Comparison of ENCODE assay signal across 8 cellular contexts in genomic region chr13:30408319-30409101, GRCh38. TPM values are rescaled to one million over a fixed set of nuclear protein-coding genes. Genes with fewer than 3 reads are reported as not detected.
DNase-seq lines count a peak whose midpoint lies in the region; ATAC-seq and TF ChIP-seq lines count a peak whose summit lies in the region.

No MANE protein-coding gene starts in this region.

- H3K27me3 ChIP-seq in PC-9 (ENCODE audit: insufficient read depth, low read depth): no peaks in the 10 kb centered on the region
- H3K27me3 ChIP-seq in neural cell (ENCODE audit: insufficient read depth, low read depth, low read length): no peaks in the 10 kb centered on the region
- no peaks in the 10 kb centered on the region for H3K27me3 ChIP-seq in stomach

- H3K9me3 ChIP-seq in PC-9 (ENCODE audit: insufficient read depth, low read depth) (no peaks in the 10 kb centered on the region), neural cell (ENCODE audit: low read length) (no peaks in the 10 kb centered on the region), stomach (no peaks in the 10 kb centered on the region)

- H2AFZ ChIP-seq in PC-9: peak overlapping the region; percentile 83
- H2AFZ ChIP-seq in neural cell (ENCODE audit: low read depth, low read length): peak overlapping the region; percentile 32

- ATAC-seq in GM18909 (IDR thresholded peaks at IDR 0.05; ENCODE audit: poor library complexity, unreplicated experiment): peak; percentile 89
- peak; percentile 75 for ATAC-seq in HG03159 (IDR thresholded peaks at IDR 0.05; ENCODE audit: unreplicated experiment)

- H3K79me2 ChIP-seq in PC-9 (ENCODE audit: low read depth): no peaks in the 10 kb centered on the region
- no peaks in the 10 kb centered on the region for H3K79me2 ChIP-seq in neural cell (replicated peaks; ENCODE audit: insufficient read depth, low read length)

- H3K36me3 ChIP-seq in PC-9 (ENCODE audit: low read depth) (no peaks in the 10 kb centered on the region), neural cell (ENCODE audit: insufficient read depth, low read length) (no peaks in the 10 kb centered on the region), stomach (no peaks in the 10 kb centered on the region)

- H3K27ac ChIP-seq in PC-9: no peak overlapping the region
- H3K27ac ChIP-seq in neural cell (ENCODE audit: low read length): no peak overlapping the region
- peak overlapping the region; percentile 75 to 91 (median 86) for H3K27ac ChIP-seq in stomach

- no TSS peak for BruUV-seq in PC-9 (replicated peaks; lab: Mats Ljungman, UMichigan)

- POLR2A ChIA-PET in AG04449 (lab: Yijun Ruan, JAX) (no interaction called here), PC-9 (lab: Charles Lee; ENCODE audit: unreplicated experiment) (no interaction called here)

- peaks cover 13% of the 10 kb centered on the region; the same call in 1 of the 2 replicates for H3F3A ChIP-seq in PC-9 (ENCODE audit: insufficient read depth, low read depth)
- no peaks in the 10 kb centered on the region for H3F3A ChIP-seq in neural cell (ENCODE audit: insufficient read depth, low read length, poor library complexity, severe bottlenecking)

- no peaks in the 10 kb centered on the region for H3K9me2 ChIP-seq in PC-9 (ENCODE audit: insufficient read depth)
- H3K9me2 ChIP-seq in neural cell (ENCODE audit: insufficient read depth, low read length): no peaks in the 10 kb centered on the region

- peak; percentile 86 for TF ChIP-seq CTCF in AG04449 (IDR thresholded peaks at IDR 0.05; ENCODE audit: insufficient read depth, low read length, missing control alignments)
- peak; percentile 68 for TF ChIP-seq CTCF in PC-9 (conservative IDR thresholded peaks at IDR 0.05)
- TF ChIP-seq CTCF in foreskin fibroblast (IDR thresholded peaks at IDR 0.05; ENCODE audit: low read depth, low read length): peak; percentile 65
- peak; percentile 73 for TF ChIP-seq CTCF in neural cell (IDR thresholded peaks at IDR 0.05; ENCODE audit: poor library complexity, severe bottlenecking)
- TF ChIP-seq CTCF in stomach (IDR thresholded peaks at IDR 0.05): peak in 5 of 7 experiments; percentile 68 to 98 (median 94)

- no peak for TF ChIP-seq EP300 in neural cell (conservative IDR thresholded peaks at IDR 0.05; ENCODE audit: poor library complexity, severe bottlenecking)
- TF ChIP-seq EP300 in stomach (IDR thresholded peaks at IDR 0.05): no peak

- H3K4me2 ChIP-seq in PC-9 (peak overlapping the region; percentile 79), neural cell (ENCODE audit: low read length) (no peak overlapping the region)

- H3K4me1 ChIP-seq in PC-9 (replicated peaks; ENCODE audit: insufficient read depth): 0 out of 2 replicates have a peak, but pooled peaks cover 2% of the 10 kb centered on the region
- H3K4me1 ChIP-seq in stomach: peaks cover 6 to 26% (median 17%) of the 10 kb centered on the region in 4 donors

- H4K20me1 ChIP-seq in PC-9 (ENCODE audit: insufficient read depth) (no peaks in the 10 kb centered on the region), neural cell (ENCODE audit: insufficient read depth) (no peaks in the 10 kb centered on the region)

- CTCF ChIA-PET in AG04449 (lab: Yijun Ruan, JAX): interaction anchor here (0.8 to 3.4 kb wide), 17 partner anchors 10 to 277 kb away, joined by 3 to 27 read pairs (median 4); partner anchors contain the start of gene UBE2L5
- CTCF ChIA-PET in PC-9 (lab: Charles Lee): interaction anchor here (0.5 kb wide), 1 partner anchor 22 kb away, joined by 5 read pairs; no protein-coding TSS in a partner anchor

- no peak for DNase-seq in AG04449 (ENCODE audit: low read depth, low spot score)
- DNase-seq in PC-9: peak; percentile 75 to 79
- peak; percentile 88 for DNase-seq in activated gamma-delta T cell treated with Interleukin-2 at 50 U/mL for 16 hours
- DNase-seq in foreskin fibroblast: peak; percentile 82 to 94
- DNase-seq in stomach: peak; percentile 96

- no peak for TF ChIP-seq POLR2A in stomach (IDR thresholded peaks at IDR 0.05)

- peak overlapping the region; percentile 37 for H3K4me3 ChIP-seq in AG04449 (ENCODE audit: low read depth, low read length)
- peak overlapping the region; percentile 37; the same call in 1 of the 2 replicates for H3K4me3 ChIP-seq in PC-9
- H3K4me3 ChIP-seq in foreskin fibroblast (ENCODE audit: low read depth in 1 of 2, low read length in 2 of 2): peak overlapping the region; percentile 13 to 46
- peak overlapping the region; percentile 61 for H3K4me3 ChIP-seq in neural cell (ENCODE audit: low read length)
- H3K4me3 ChIP-seq in stomach: peak overlapping the region; percentile 24 to 36 (median 32)

- TF ChIP-seq RAD21 in neural cell (conservative IDR thresholded peaks at IDR 0.05): peak; percentile 53

- WGBS in stomach, 5 donors: 15 to 20% (median 17%) methylated on average over 43 to 51 of the region's 51 CpGs

- peak overlapping the region; percentile 42 for H3K9ac ChIP-seq in neural cell (ENCODE audit: low read length)

- intact Hi-C loops in PC-9 (cut with micrococcal nuclease; ENCODE audit: unreplicated experiment): no loop called here
- intact Hi-C loops in stomach (cut with DNase I; ENCODE audit: low total_unique reads): no loop called here

TF ChIP-seq in neural cell, 6 proteins besides CTCF, POLR2A, EP300 and RAD21:
- no peak for TF ChIP-seq EZH2 (IDR thresholded peaks at IDR 0.05; ENCODE audit: borderline replicate concordance, insufficient read depth, low read length, poor library complexity, severe bottlenecking)
- no peak for TF ChIP-seq POLR2AphosphoS5 (IDR thresholded peaks at IDR 0.05)
- no peak for TF ChIP-seq REST (IDR thresholded peaks at IDR 0.05; ENCODE audit: borderline replicate concordance)
- TF ChIP-seq TAF1 (IDR thresholded peaks at IDR 0.05; ENCODE audit: low read depth): no peak
- TF ChIP-seq MXI1 (conservative IDR thresholded peaks at IDR 0.05; ENCODE audit: poor library complexity, severe bottlenecking): peak; percentile 69
- TF ChIP-seq SMC3 (conservative IDR thresholded peaks at IDR 0.05; ENCODE audit: poor library complexity): peak; percentile 68

RNA-seq across cellular contexts. Expression of gene UBE2L5, which starts 13.8 kb away (rescaled TPM):
- total RNA-seq in PC-9 (2021) (not detected in 2 replicates), stomach (not detected)
- polyA plus RNA-seq in neural cell (not detected in 2 replicates), stomach (not detected)
- polyA minus RNA-seq in neural cell: not detected in 2 replicates

RNA-seq across cellular contexts. Expression of gene HMGB1, which starts 57.2 kb away (rescaled TPM):
- total RNA-seq in PC-9 (2021): 172 and 313 TPM in 2 replicates
- polyA plus RNA-seq in neural cell: 949 and 1,091 TPM in 2 replicates
- polyA minus RNA-seq in neural cell: 250 and 501 TPM in 2 replicates
- total RNA-seq in stomach: 100 to 1,000 TPM in 4 of 5 donors, 10 to 100 TPM in 1; 29.5 to 479 (median 322) TPM
- polyA plus RNA-seq in stomach: 100 to 1,000 TPM; 346 to 399 (median 346) TPM

Comparison
In these comparisons a context has a peak if more than half of its experiments do, and no peak if none do; other contexts are left out.
1. H3K27ac ChIP-seq: peak in stomach (5 of 5); none in PC-9 (single experiment) and neural cell (single experiment).
2. Peak in every context shown above with its lines, with median percentiles within 50 percentile points of each other: H3K4me3 ChIP-seq and CTCF ChIP-seq.